In the genomic region with DNA sequence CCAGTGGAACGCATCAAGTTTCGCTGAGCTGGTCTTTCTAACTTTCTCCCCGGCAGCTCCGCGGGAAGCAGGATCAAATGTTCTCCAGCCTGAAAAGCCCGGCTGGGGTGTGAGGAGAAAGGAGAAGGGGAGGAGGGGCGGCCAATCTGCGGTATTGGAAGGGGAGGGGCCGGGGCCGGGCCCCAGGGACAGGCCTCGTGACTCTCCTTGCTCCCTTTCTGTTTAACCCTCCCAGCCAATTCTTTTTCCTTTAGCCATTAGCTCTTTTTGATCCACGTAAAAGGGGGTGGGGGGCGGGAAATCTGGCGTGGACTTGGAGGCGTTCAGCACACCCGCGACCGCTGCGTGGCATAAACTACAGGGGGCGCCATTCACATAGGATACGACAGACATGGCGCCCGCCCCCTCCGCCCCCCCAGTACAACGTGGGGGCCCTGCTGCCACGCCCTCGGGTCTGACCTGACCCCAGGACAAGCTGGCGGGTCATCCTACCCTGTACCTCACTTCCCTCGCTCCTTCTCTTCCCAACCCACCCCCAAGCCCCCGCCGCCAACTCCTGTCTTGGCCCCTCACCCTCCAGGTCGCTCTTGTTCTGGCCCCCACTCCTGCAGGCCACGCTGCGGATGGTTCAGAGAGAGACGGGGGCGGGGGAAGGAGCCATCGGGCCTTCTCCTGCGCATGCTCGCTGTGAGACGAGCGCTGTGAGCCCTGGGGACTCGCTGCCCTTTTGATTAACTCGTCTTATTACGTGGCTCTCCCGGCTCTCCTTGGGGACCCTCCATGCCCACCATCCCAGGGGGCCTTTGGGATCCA, we compare ENCODE assay signal across 8 cellular contexts. TPM values are rescaled to one million over a fixed set of nuclear protein-coding genes. Genes with fewer than 3 reads are reported as not detected.
DNase-seq lines count a peak whose midpoint lies in the region; TF ChIP-seq lines count a peak whose summit lies in the region.

No MANE protein-coding gene starts in this region.

- H3K27me3 ChIP-seq in A673 (replicated peaks; ENCODE audit: insufficient read depth, low read depth, low read length, poor library complexity) (no peaks in the 10 kb centered on the region), liver (ENCODE audit: control insufficient read depth in 4 of 4, insufficient read depth in 4 of 4, low read length in 3 of 4) (no peaks in the 10 kb centered on the region)

- DNase-seq in A673 (ENCODE audit: low spot score) (peak; percentile 77), NCI-H146 (lab: John Stamatoyannopoulos, UW) (peak; percentile 71), dermis blood vessel endothelial cell (peak; percentile 83), SHP77 treated with DMSO at 0.1 percent for 48 hours (lab: John Stamatoyannopoulos, UW) (no peak)
- DNase-seq in activated CD4-positive, alpha-beta T cell treated with anti-CD3 and anti-CD28 coated beads, Interleukin-2, amount 50 U/mL, for 24 hours (ENCODE audit: low read depth in 1 of 2, low spot score in 1 of 2): peak; percentile 50 to 66
- peak; percentile 72 for DNase-seq in stimulated activated CD4-positive, alpha-beta T cell treated with anti-CD3 and anti-CD28 coated beads, Interleukin-2, amount 100 ng/mL, for 4 hours (ENCODE audit: low read depth)

- peak; percentile 55 for TF ChIP-seq CTCF in A673 (conservative IDR thresholded peaks at IDR 0.05; ENCODE audit: low read depth, low read length)
- TF ChIP-seq CTCF in liver (IDR thresholded peaks at IDR 0.05; ENCODE audit: low read depth, low read length, missing input control): peak; percentile 48

- CTCF ChIA-PET in A673 (lab: Charles Lee): interaction anchor here (0.6 to 0.7 kb wide), 7 partner anchors 13 to 395 kb away, joined by 3 to 5 read pairs (median 4); no protein-coding TSS in a partner anchor

- peak overlapping the region in 1 of 2 donors; percentile 19 for H3K9ac ChIP-seq in liver (ENCODE audit: low read depth in 1 of 2, low read length in 2 of 2)

- H3K4me3 ChIP-seq in A673 (ENCODE audit: low read depth, low read length, poor library complexity, severe bottlenecking): peak overlapping the region; percentile 26
- H3K4me3 ChIP-seq in liver (ENCODE audit: low read depth in 1 of 3, low read length in 3 of 3): peak overlapping the region in 2 of 3 donors; percentile 27 to 50

- WGBS in liver: 11% methylated on average over 45 of the region's 45 CpGs

- H3K9me3 ChIP-seq in A673 (ENCODE audit: low read depth, low read length, poor library complexity, severe bottlenecking) (no peaks in the 10 kb centered on the region), liver (ENCODE audit: control insufficient read depth in 4 of 4, low read length in 3 of 4) (no peaks in the 10 kb centered on the region)

- TF ChIP-seq POLR2A in GM19193 (IDR thresholded peaks at IDR 0.05; ENCODE audit: extremely low read depth, insufficient read depth, insufficient read length): peak; percentile 31

- intact Hi-C loops in A673 (cut with micrococcal nuclease; ENCODE audit: unreplicated experiment): no loop called here

- H3K36me3 ChIP-seq in A673 (ENCODE audit: insufficient read depth, low read length, poor library complexity, severe bottlenecking) (no peaks in the 10 kb centered on the region), liver (ENCODE audit: control insufficient read depth in 4 of 4, insufficient read depth in 3 of 4, low read depth in 1 of 4, low read length in 3 of 4) (no peaks in the 10 kb centered on the region)

- H3K4me1 ChIP-seq in A673 (ENCODE audit: insufficient read depth, low read length, poor library complexity, severe bottlenecking): peaks cover 5% of the 10 kb centered on the region
- peaks cover 3 to 8% (median 4%) of the 10 kb centered on the region in 4 donors for H3K4me1 ChIP-seq in liver (ENCODE audit: control insufficient read depth in 4 of 4, insufficient read depth in 4 of 4, low read length in 3 of 4)

- POLR2A ChIA-PET in A673 (lab: Charles Lee; ENCODE audit: low non-redundant PET): no interaction called here

- no TSS peak for BruUV-seq in A673 (replicated peaks; lab: Mats Ljungman, UMichigan)

- TF ChIP-seq RAD21 in liver (IDR thresholded peaks at IDR 0.05): peak; percentile 54 to 69

- H3K27ac ChIP-seq in A673 (ENCODE audit: low read depth, low read length, poor library complexity, severe bottlenecking): peak overlapping the region; percentile 37
- H3K27ac ChIP-seq in liver (ENCODE audit: low read depth in 1 of 2, low read length in 2 of 2): peak overlapping the region in 1 of 2 donors; percentile 54

TF ChIP-seq in liver, 16 proteins besides CTCF, POLR2A, EP300 and RAD21:
- no peak for TF ChIP-seq RXRA (IDR thresholded peaks at IDR 0.05)
- TF ChIP-seq, protein P1, sequence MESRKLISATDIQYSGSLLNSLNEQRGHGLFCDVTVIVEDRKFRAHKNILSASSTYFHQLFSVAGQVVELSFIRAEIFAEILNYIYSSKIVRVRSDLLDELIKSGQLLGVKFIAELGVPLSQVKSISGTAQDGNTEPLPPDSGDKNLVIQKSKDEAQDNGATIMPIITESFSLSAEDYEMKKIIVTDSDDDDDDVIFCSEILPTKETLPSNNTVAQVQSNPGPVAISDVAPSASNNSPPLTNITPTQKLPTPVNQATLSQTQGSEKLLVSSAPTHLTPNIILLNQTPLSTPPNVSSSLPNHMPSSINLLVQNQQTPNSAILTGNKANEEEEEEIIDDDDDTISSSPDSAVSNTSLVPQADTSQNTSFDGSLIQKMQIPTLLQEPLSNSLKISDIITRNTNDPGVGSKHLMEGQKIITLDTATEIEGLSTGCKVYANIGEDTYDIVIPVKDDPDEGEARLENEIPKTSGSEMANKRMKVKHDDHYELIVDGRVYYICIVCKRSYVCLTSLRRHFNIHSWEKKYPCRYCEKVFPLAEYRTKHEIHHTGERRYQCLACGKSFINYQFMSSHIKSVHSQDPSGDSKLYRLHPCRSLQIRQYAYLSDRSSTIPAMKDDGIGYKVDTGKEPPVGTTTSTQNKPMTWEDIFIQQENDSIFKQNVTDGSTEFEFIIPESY (IDR thresholded peaks at IDR 0.05): no peak
- no peak for TF ChIP-seq NR2F2 (IDR thresholded peaks at IDR 0.05)
- TF ChIP-seq ATF3 (IDR thresholded peaks at IDR 0.05): no peak
- TF ChIP-seq SP1 (IDR thresholded peaks at IDR 0.05): no peak
- TF ChIP-seq HNF4G (IDR thresholded peaks at IDR 0.05): no peak
- no peak for TF ChIP-seq YY1 (IDR thresholded peaks at IDR 0.05)
- TF ChIP-seq EGR1 (IDR thresholded peaks at IDR 0.05; ENCODE audit: low read depth in 2 of 2): no peak
- TF ChIP-seq GABPA (IDR thresholded peaks at IDR 0.05 in 1 of 2, conservative IDR thresholded peaks at IDR 0.05 in 1 of 2): no peak

RNA-seq across cellular contexts. Expression of gene MDGA1, which starts 7.8 kb away (rescaled TPM):
- 4.2 and 5.0 TPM in 2 replicates for total RNA-seq in A673 (2021)
- 0.88 and 1.4 TPM in 2 replicates for total RNA-seq in dermis blood vessel endothelial cell
- total RNA-seq in liver: under 1 TPM; 0.33 to 0.92 TPM
- polyA plus RNA-seq in liver: under 1 TPM; 0.15 to 0.77 TPM
